Comparison of ENCODE assay signal across 17 cellular contexts in genomic region chr10:123948030-123948823, GRCh38. TPM values are rescaled to one million over a fixed set of nuclear protein-coding genes. Genes with fewer than 3 reads are reported as not detected.
"Had no signal": no experiment of that assay in that cellular context is flagged by ENCODE, and none has a peak within 500 bp of the region (broad histone marks: within the 10 kb centered on the region; RNA-seq: fewer than 3 reads in every experiment).

No MANE protein-coding gene starts in this region.

- H3K4me1 ChIP-seq: foreskin keratinocyte, heart left ventricle, right atrium auricular region, suprapubic skin, uterus had no signal

- DNase-seq: erythroblast; foreskin keratinocyte; heart left ventricle; hippocampal formation; kidney glomerular epithelial cell; natural killer cell; nucleus accumbens; ovary; small intestine; stimulated activated CD4-positive, alpha-beta T cell treated with anti-CD3 and anti-CD28 coated beads, Interleukin-2, amount 100 ng/mL, for 48 hours; stimulated activated naive CD8-positive, alpha-beta T cell treated with anti-CD3 and anti-CD28 coated beads, Interleukin-15, Interleukin-2, amounts not matched to agents 100 U/mL and 50 U/mL, for 24 hours; thyroid gland; uterus had no signal

- ATAC-seq: foreskin keratinocyte; heart left ventricle; natural killer cell; stimulated activated naive CD8-positive, alpha-beta T cell treated with anti-CD3 and anti-CD28 coated beads, Interleukin-15, Interleukin-2, amounts not matched to agents 100 U/mL and 50 U/mL, for 24 hours had no signal

- H3K9me3 ChIP-seq: heart left ventricle, ovary, right atrium auricular region, suprapubic skin, thyroid gland, uterus had no signal

- H3K4me3 ChIP-seq: heart left ventricle, ovary, right atrium auricular region, suprapubic skin, thyroid gland, uterus had no signal

- H3K36me3 ChIP-seq: heart left ventricle, ovary, right atrium auricular region, suprapubic skin, thyroid gland, uterus had no signal

- H3K27me3 ChIP-seq: foreskin keratinocyte, ovary, right atrium auricular region, thyroid gland, uterus had no signal

- H3K27ac ChIP-seq: foreskin keratinocyte, heart left ventricle, ovary, right atrium auricular region, suprapubic skin, thyroid gland, uterus had no signal

RNA-seq across cellular contexts. Expression of gene CPXM2, which starts 56.6 kb away (rescaled TPM):
- total RNA-seq: foreskin keratinocyte, myocyte, natural killer cell, neural crest cell had no signal
